ENCODE assay signal across 8 cellular contexts in the genomic region with DNA sequence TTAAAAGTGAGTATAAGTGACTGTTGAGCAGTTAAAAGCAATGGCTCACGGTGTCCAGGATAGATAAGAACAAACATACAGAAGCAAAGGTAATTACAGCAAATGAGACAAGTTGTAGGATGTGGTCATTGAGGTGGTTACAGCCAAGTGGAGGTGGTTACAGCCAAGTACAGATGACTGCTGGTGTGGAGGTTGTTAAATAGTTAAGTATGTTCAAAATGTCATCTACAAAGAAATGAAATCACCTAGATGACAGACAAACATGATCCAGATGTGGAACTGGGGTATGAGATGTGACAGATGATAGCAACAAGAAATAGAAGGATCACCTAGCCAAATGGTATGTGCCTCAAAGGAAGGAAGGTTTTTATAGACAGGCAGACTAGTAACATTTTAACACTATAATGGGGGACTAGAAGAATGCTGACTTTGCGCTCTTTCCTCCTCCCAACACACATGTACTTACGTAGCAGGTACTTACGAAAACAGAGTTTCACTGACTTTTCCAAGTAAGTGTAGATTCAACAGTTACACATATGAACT. TPM values are rescaled to one million over a fixed set of nuclear protein-coding genes. Genes with fewer than 3 reads are reported as not detected.
A peak's percentile ranks its signal among the peaks of the same experiment; 100 is the strongest.
DNase-seq lines count a peak whose midpoint lies in the region; ATAC-seq and TF ChIP-seq lines count a peak whose summit lies in the region.

No MANE protein-coding gene starts in this region.

- peak; percentile 19 to 21 for ATAC-seq in CD4-positive, CD25-positive, alpha-beta regulatory T cell (ENCODE audit: low read depth in 2 of 2)
- peak; percentile 46 for ATAC-seq in HG03520 (IDR thresholded peaks at IDR 0.05; ENCODE audit: unreplicated experiment)
- no peak for ATAC-seq in esophagus mucosa

- no peaks in the 10 kb centered on the region for H3K27me3 ChIP-seq in CD4-positive, CD25-positive, alpha-beta regulatory T cell (ENCODE audit: control insufficient read depth, insufficient read depth, low read length)
- no peaks in the 10 kb centered on the region for H3K27me3 ChIP-seq in effector memory CD4-positive, alpha-beta T cell (replicated peaks; ENCODE audit: control insufficient read depth, insufficient read depth, low read length, poor library complexity, severe bottlenecking)
- H3K27me3 ChIP-seq in dorsolateral prefrontal cortex, result no peaks in the 10 kb centered on the region
- H3K27me3 ChIP-seq in PC-9 (ENCODE audit: insufficient read depth, low read depth), result no peaks in the 10 kb centered on the region

- H3K9me2 ChIP-seq in PC-9 (ENCODE audit: insufficient read depth), result peaks cover 10% of the 10 kb centered on the region; the same call in 1 of the 2 replicates

- no peak overlapping the region for H3K27ac ChIP-seq in CD4-positive, CD25-positive, alpha-beta regulatory T cell (ENCODE audit: insufficient read depth, low read length, poor library complexity, severe bottlenecking)
- H3K27ac ChIP-seq in effector memory CD4-positive, alpha-beta T cell (ENCODE audit: insufficient read depth, low read length, poor library complexity, severe bottlenecking), result peak overlapping the region; percentile 19
- H3K27ac ChIP-seq in dorsolateral prefrontal cortex, result peak overlapping the region in 1 of 59 donors; percentile 8
- no peak overlapping the region for H3K27ac ChIP-seq in PC-9

- TF ChIP-seq CTCF in GM20000 (IDR thresholded peaks at IDR 0.05; ENCODE audit: extremely low read depth, missing control alignments), result no peak
- TF ChIP-seq CTCF in dorsolateral prefrontal cortex (IDR thresholded peaks at IDR 0.05 in 54 of 56, conservative IDR thresholded peaks at IDR 0.05 in 2 of 56; ENCODE audit: low read depth in 1 of 56, partially characterized antibody in 56 of 56), result no peak
- no peak for TF ChIP-seq CTCF in PC-9 (conservative IDR thresholded peaks at IDR 0.05)

- H3K36me3 ChIP-seq in CD4-positive, CD25-positive, alpha-beta regulatory T cell (ENCODE audit: control insufficient read depth, insufficient read depth, low read length), result no peaks in the 10 kb centered on the region
- H3K36me3 ChIP-seq in effector memory CD4-positive, alpha-beta T cell (ENCODE audit: control insufficient read depth, insufficient read depth, low read length), result no peaks in the 10 kb centered on the region
- 0 out of 2 replicates have a peak, but pooled peaks cover 5% of the 10 kb centered on the region for H3K36me3 ChIP-seq in PC-9 (ENCODE audit: low read depth)

- H3K36me3 Mint-ChIP-seq in CD4-positive, CD25-positive, alpha-beta regulatory T cell, result peaks cover 5% of the 10 kb centered on the region

- peaks cover 9% of the 10 kb centered on the region for H3F3A ChIP-seq in PC-9 (ENCODE audit: insufficient read depth, low read depth)

- H3K4me3 Mint-ChIP-seq in CD4-positive, CD25-positive, alpha-beta regulatory T cell, result no peak overlapping the region

- no peaks in the 10 kb centered on the region for H3K27me3 Mint-ChIP-seq in CD4-positive, CD25-positive, alpha-beta regulatory T cell

- POLR2A ChIA-PET in PC-9 (lab: Charles Lee; ENCODE audit: unreplicated experiment), result no interaction called here

- no peaks in the 10 kb centered on the region for H3K9me3 Mint-ChIP-seq in CD4-positive, CD25-positive, alpha-beta regulatory T cell

- H3K79me2 ChIP-seq in PC-9 (ENCODE audit: low read depth), result peaks cover 78% of the 10 kb centered on the region

- peak overlapping the region; percentile 2 to 54 (median 18) for H3K27ac Mint-ChIP-seq in CD4-positive, CD25-positive, alpha-beta regulatory T cell

- H3K4me3 ChIP-seq in CD4-positive, CD25-positive, alpha-beta regulatory T cell (ENCODE audit: low read depth, low read length), result peak overlapping the region; percentile 7
- no peak overlapping the region for H3K4me3 ChIP-seq in effector memory CD4-positive, alpha-beta T cell (ENCODE audit: insufficient read depth, low read depth, low read length, poor library complexity, severe bottlenecking)
- H3K4me3 ChIP-seq in dorsolateral prefrontal cortex, result no peak overlapping the region
- H3K4me3 ChIP-seq in PC-9, result no peak overlapping the region

- no peak overlapping the region for H3K4me2 ChIP-seq in PC-9

- peaks cover 42% of the 10 kb centered on the region for H3K4me1 ChIP-seq in CD4-positive, CD25-positive, alpha-beta regulatory T cell (ENCODE audit: control insufficient read depth, insufficient read depth, low read length, poor library complexity, severe bottlenecking)
- H3K4me1 ChIP-seq in effector memory CD4-positive, alpha-beta T cell (ENCODE audit: control insufficient read depth, insufficient read depth, low read length, poor library complexity, severe bottlenecking), result peaks cover 20% of the 10 kb centered on the region
- peaks cover 17% of the 10 kb centered on the region for H3K4me1 ChIP-seq in PC-9 (replicated peaks; ENCODE audit: insufficient read depth)

- H3K4me1 Mint-ChIP-seq in CD4-positive, CD25-positive, alpha-beta regulatory T cell, result peaks cover 50 to 80% (median 62%) of the 10 kb centered on the region in 4 donors

- no peaks in the 10 kb centered on the region for H4K20me1 ChIP-seq in PC-9 (ENCODE audit: insufficient read depth)

- H3K9me3 ChIP-seq in CD4-positive, CD25-positive, alpha-beta regulatory T cell (ENCODE audit: control insufficient read depth in 2 of 2, low read length in 2 of 2), result no peaks in the 10 kb centered on the region
- no peaks in the 10 kb centered on the region for H3K9me3 ChIP-seq in effector memory CD4-positive, alpha-beta T cell (ENCODE audit: control insufficient read depth, low read length)
- no peaks in the 10 kb centered on the region; the same call in 1 of the 2 replicates for H3K9me3 ChIP-seq in PC-9 (ENCODE audit: insufficient read depth, low read depth)

- H2AFZ ChIP-seq in PC-9, result no peak overlapping the region

- BruUV-seq in PC-9 (replicated peaks; lab: Mats Ljungman, UMichigan), result no TSS peak

- intact Hi-C loops in dorsolateral prefrontal cortex (cut with DNase I), result no loop called here
- intact Hi-C loops in PC-9 (cut with micrococcal nuclease; ENCODE audit: unreplicated experiment), result no loop called here

- CTCF ChIA-PET in PC-9 (lab: Charles Lee), result no interaction called here

- peak in 1 of 3 donors; percentile 35 for DNase-seq in CD4-positive, CD25-positive, alpha-beta regulatory T cell
- peak; percentile 14 for DNase-seq in GM20000 (ENCODE audit: low spot score)
- no peak for DNase-seq in effector memory CD4-positive, alpha-beta T cell
- DNase-seq in dorsolateral prefrontal cortex, result no peak
- DNase-seq in PC-9, result no peak
- no peak for DNase-seq in NCI-H446 treated with DMSO at 0.1 percent for 48 hours (lab: John Stamatoyannopoulos, UW)

RNA-seq across cellular contexts. Expression of gene ANKRD28, which starts 6.8 kb away (rescaled TPM):
- total RNA-seq in CD4-positive, CD25-positive, alpha-beta regulatory T cell, result 77.1 TPM
- 10 to 100 TPM in 1 of 4 donors, 1 to 10 TPM in 3; 6.9 to 10.7 (median 8.5) TPM for polyA plus RNA-seq in CD4-positive, CD25-positive, alpha-beta regulatory T cell
- total RNA-seq in esophagus mucosa (29.2 TPM), dorsolateral prefrontal cortex (100 to 1,000 TPM in 4 of 120 experiments, 10 to 100 TPM in 116; 46.9 to 110 (median 74.2) TPM), PC-9 (2021) (59.7 and 82.6 TPM in 2 replicates)
